16 cellular contexts compared by ENCODE assay signal in genomic region chr22:37240941-37241320, GRCh38. TPM values are rescaled to one million over a fixed set of nuclear protein-coding genes. Genes with fewer than 3 reads are reported as not detected.
DNase-seq lines count a peak whose midpoint lies in the region; TF ChIP-seq lines count a peak whose summit lies in the region.
"Had no signal": no experiment of that assay in that cellular context is flagged by ENCODE, and none has a peak within 500 bp of the region (broad histone marks: within the 10 kb centered on the region; RNA-seq: fewer than 3 reads in every experiment).

No MANE protein-coding gene starts in this region.

- H3K4me1 ChIP-seq in mesendoderm (ENCODE audit: control insufficient read depth, low read depth, low read length) (peaks cover 5% of the 10 kb centered on the region), A673 (ENCODE audit: insufficient read depth, low read length, poor library complexity, severe bottlenecking) (peaks cover 11% of the 10 kb centered on the region)

- TF ChIP-seq CTCF in A673 (conservative IDR thresholded peaks at IDR 0.05; ENCODE audit: low read depth, low read length), result no peak
- no peak for TF ChIP-seq CTCF in nephron progenitor cell (IDR thresholded peaks at IDR 0.05)

- no peak overlapping the region for H4K5ac ChIP-seq in mesendoderm (ENCODE audit: low read length)

- H3K27ac ChIP-seq in mesendoderm (ENCODE audit: low read depth, low read length) (no peak overlapping the region), A673 (ENCODE audit: low read depth, low read length, poor library complexity, severe bottlenecking) (no peak overlapping the region)
- H3K27ac ChIP-seq: cardiac muscle cell had no signal

- peak overlapping the region; percentile 98 for H3K4me3 Mint-ChIP-seq in activated T-cell treated with anti-CD3 and anti-CD28 coated beads, Interleukin-2, amount 50 U/mL, for 24 hours
- no peak overlapping the region for H3K4me3 Mint-ChIP-seq in nephron progenitor cell

- H4K8ac ChIP-seq in mesendoderm (ENCODE audit: low read depth, low read length), result no peak overlapping the region

- peaks cover 75% of the 10 kb centered on the region for H3K4me1 Mint-ChIP-seq in activated T-cell treated with anti-CD3 and anti-CD28 coated beads, Interleukin-2, amount 50 U/mL, for 24 hours (ENCODE audit: low read depth)
- peaks cover 43% of the 10 kb centered on the region for H3K4me1 Mint-ChIP-seq in nephron progenitor cell

- DNase-seq in stimulated activated CD4-positive, alpha-beta T cell treated with anti-CD3 and anti-CD28 coated beads, Interleukin-4, amount 100 ng/mL, for 24 hours, result peak; percentile 32
- no peak for DNase-seq in stimulated activated CD4-positive, alpha-beta T cell treated with anti-CD3 and anti-CD28 coated beads, Interleukin-2, amount 100 ng/mL, for 48 hours
- no peak for DNase-seq in activated T-cell treated with anti-CD3 and anti-CD28 coated beads, Interleukin-2, amount 50 U/mL, for 24 hours
- DNase-seq in mesendoderm, result no peak
- DNase-seq in HUDEP-2 (lab: John Stamatoyannopoulos, UW; ENCODE audit: unreplicated experiment in 76 of 76), result no peak
- no peak for DNase-seq in A673 (ENCODE audit: low spot score)
- no peak for DNase-seq in T1000 (lab: John Stamatoyannopoulos, UW)
- DNase-seq in nephron progenitor cell, result no peak
- DNase-seq: midbrain, NCI-H2029 treated with DMSO at 0.1 percent for 48 hours had no signal

- no peak overlapping the region for H3K4ac ChIP-seq in mesendoderm (ENCODE audit: low read depth, low read length)

- no peak overlapping the region for H2BK5ac ChIP-seq in mesendoderm (ENCODE audit: low read length)

- H3K36me3 ChIP-seq in mesendoderm (ENCODE audit: control insufficient read depth, insufficient read depth, low read length) (no peaks in the 10 kb centered on the region), A673 (ENCODE audit: insufficient read depth, low read length, poor library complexity, severe bottlenecking) (no peaks in the 10 kb centered on the region)
- H3K36me3 ChIP-seq: cardiac muscle cell had no signal

- no peaks in the 10 kb centered on the region for H3K9me3 Mint-ChIP-seq in activated T-cell treated with anti-CD3 and anti-CD28 coated beads, Interleukin-2, amount 50 U/mL, for 24 hours
- H3K9me3 Mint-ChIP-seq in nephron progenitor cell, result no peaks in the 10 kb centered on the region

- no peak overlapping the region for H3K4me2 ChIP-seq in mesendoderm (ENCODE audit: low read length)

- no peak overlapping the region for H3K9ac ChIP-seq in mesendoderm (ENCODE audit: low read length)

- H2BK15ac ChIP-seq in mesendoderm (replicated peaks; ENCODE audit: low read depth), result no peak overlapping the region

- POLR2A ChIA-PET in A673 (lab: Charles Lee; ENCODE audit: low non-redundant PET), result no interaction called here

- H3K4me3 ChIP-seq in mesendoderm (ENCODE audit: low read length) (no peak overlapping the region), A673 (ENCODE audit: low read depth, low read length, poor library complexity, severe bottlenecking) (no peak overlapping the region)
- H3K4me3 ChIP-seq: cardiac muscle cell had no signal

- WGBS in mesendoderm (ENCODE audit: extremely low coverage, insufficient coverage, low lambda C conversion rate), result no CpG with 5 or more reads among the region's 7 CpGs

- H3K27me3 Mint-ChIP-seq in activated T-cell treated with anti-CD3 and anti-CD28 coated beads, Interleukin-2, amount 50 U/mL, for 24 hours, result no peaks in the 10 kb centered on the region
- H3K27me3 Mint-ChIP-seq in nephron progenitor cell (ENCODE audit: low read depth, poor library complexity), result peaks cover 4% of the 10 kb centered on the region

- H3K79me1 ChIP-seq in mesendoderm (ENCODE audit: low read length), result no peaks in the 10 kb centered on the region

- H3K27me3 ChIP-seq in mesendoderm (ENCODE audit: insufficient read depth, low read length, poor library complexity) (no peaks in the 10 kb centered on the region), A673 (replicated peaks; ENCODE audit: insufficient read depth, low read depth, low read length, poor library complexity) (no peaks in the 10 kb centered on the region)
- H3K27me3 ChIP-seq: cardiac muscle cell had no signal

- peaks cover 81% of the 10 kb centered on the region for H3K36me3 Mint-ChIP-seq in activated T-cell treated with anti-CD3 and anti-CD28 coated beads, Interleukin-2, amount 50 U/mL, for 24 hours (ENCODE audit: low read depth)
- H3K36me3 Mint-ChIP-seq in nephron progenitor cell (ENCODE audit: low read depth), result no peaks in the 10 kb centered on the region

- BruUV-seq in A673 (replicated peaks; lab: Mats Ljungman, UMichigan), result no TSS peak

- CTCF ChIA-PET in A673 (lab: Charles Lee), result no interaction called here

- no peaks in the 10 kb centered on the region for H3K79me2 ChIP-seq in mesendoderm (ENCODE audit: control insufficient read depth, insufficient read depth, low read length)

- H3K27ac Mint-ChIP-seq in activated T-cell treated with anti-CD3 and anti-CD28 coated beads, Interleukin-2, amount 50 U/mL, for 24 hours, result peak overlapping the region; percentile 98
- H3K27ac Mint-ChIP-seq in nephron progenitor cell, result no peak overlapping the region

- H3K18ac ChIP-seq in mesendoderm (ENCODE audit: low read length), result no peak overlapping the region

- H3K56ac ChIP-seq in mesendoderm (ENCODE audit: low read length), result peak overlapping the region; percentile 3

- no peak overlapping the region for H3K23ac ChIP-seq in mesendoderm (ENCODE audit: low read length)

- no peak overlapping the region for H2AK5ac ChIP-seq in mesendoderm (ENCODE audit: low read length)

- intact Hi-C loops in A673 (cut with micrococcal nuclease; ENCODE audit: unreplicated experiment), result no loop called here

- H2BK120ac ChIP-seq in mesendoderm (ENCODE audit: low read depth, low read length), result no peak overlapping the region

- no peaks in the 10 kb centered on the region for H3K9me3 ChIP-seq in A673 (ENCODE audit: low read depth, low read length, poor library complexity, severe bottlenecking)

RNA-seq across cellular contexts. Expression of gene RAC2, which starts 3.1 kb away (rescaled TPM):
- 4.6 TPM for polyA plus RNA-seq in mesendoderm (2013, experiment 1 of 2)
- 4.7 TPM for polyA plus RNA-seq in mesendoderm (2013, experiment 2 of 2)
- total RNA-seq in A673 (2021), result 4.0 and 5.8 TPM in 2 replicates
- total RNA-seq: HepG2 had no signal

RNA-seq across cellular contexts. Expression of gene SSTR3, which starts 28.7 kb away (rescaled TPM):
- 0.03 TPM for polyA plus RNA-seq in mesendoderm (2013, experiment 1 of 2)
- 0.01 TPM for polyA plus RNA-seq in mesendoderm (2013, experiment 2 of 2)
- total RNA-seq in A673 (2021), result not detected in 2 replicates
- total RNA-seq: right cardiac atrium, urinary bladder had no signal
- polyA plus RNA-seq: BJ, cardiac muscle cell, right cardiac atrium, urinary bladder had no signal

RNA-seq across cellular contexts. Expression of gene CYTH4, which starts 41.4 kb away (rescaled TPM):
- polyA plus RNA-seq in mesendoderm (2013, experiment 1 of 2), result not detected
- not detected for polyA plus RNA-seq in mesendoderm (2013, experiment 2 of 2)
- total RNA-seq in A673 (2021), result not detected in 2 replicates
- total RNA-seq: cardiac muscle cell, H1, HepG2 had no signal
- polyA plus RNA-seq: BJ, cardiac muscle cell, HepG2 had no signal

RNA-seq across cellular contexts. Expression of gene C1QTNF6, which starts 52.9 kb away (rescaled TPM):
- 1.8 TPM for polyA plus RNA-seq in mesendoderm (2013, experiment 1 of 2)
- polyA plus RNA-seq in mesendoderm (2013, experiment 2 of 2), result 2.5 TPM
- total RNA-seq in A673 (2021), result 6.3 and 8.6 TPM in 2 replicates
